In genomic region chrX:72038868-72039267, GRCh38 we compare ENCODE assay signal across 33 cellular contexts.
"Had no signal": no experiment of that assay in that cellular context is flagged by ENCODE, and none has a peak within 500 bp of the region (broad histone marks: within the 10 kb centered on the region; RNA-seq: fewer than 3 reads in every experiment).

No MANE protein-coding gene starts in this region.

- ATAC-seq: activated CD8-positive, alpha-beta T cell treated with anti-CD3 and anti-CD28 coated beads for 36 hours; activated naive CD4-positive, alpha-beta T cell treated with anti-CD3 and anti-CD28 coated beads, Interleukin-2, amount 50 U/mL, for 72 hours; activated T-cell treated with anti-CD3 and anti-CD28 coated beads, Interleukin-2, amount 50 U/mL, for 4 hours; activated T-cell treated with anti-CD3 and anti-CD28 coated beads, Interleukin-2, amount 50 U/mL, for 72 hours; activated T-helper 17 cell treated with anti-CD3 and anti-CD28 coated beads, Interleukin-2, amount 50 U/mL, for 72 hours; body of pancreas had no signal

- H3K27ac ChIP-seq: adrenal gland, body of pancreas, brain microvascular endothelial cell, breast epithelium, VCaP had no signal

- H3K36me3 ChIP-seq: adrenal gland, brain microvascular endothelial cell, breast epithelium had no signal

- FAIRE-seq: TTC549 had no signal

- H3K9me3 ChIP-seq: adrenal gland, body of pancreas had no signal

- H3K4me1 ChIP-seq: adrenal gland, body of pancreas, breast epithelium had no signal

- H3K4me3 ChIP-seq: adrenal gland, body of pancreas, breast epithelium had no signal

- DNase-seq: activated B cell treated with CpG ODN at 0.5 μM for 24 hours; activated CD4-positive, alpha-beta memory T cell treated with anti-CD3 and anti-CD28 coated beads for 36 hours; activated CD4-positive, alpha-beta T cell treated with anti-CD3 and anti-CD28 coated beads for 4 hours; activated CD4-positive, alpha-beta T cell treated with anti-CD3 and anti-CD28 coated beads, Interleukin-2, amount 10 ng/mL, durations not matched to agents 24 days and 14 days; activated CD4-positive, alpha-beta T cell treated with anti-CD3 and anti-CD28 coated beads, Interleukin-2, amount 50 U/mL, for 1 hour; activated CD4-positive, alpha-beta T cell treated with anti-CD3 and anti-CD28 coated beads, Interleukin-2, amount 50 U/mL, for 4 hours; activated CD4-positive, CD25-positive, alpha-beta regulatory T cell treated with anti-CD3 and anti-CD28 coated beads, Interleukin-2, amount 50 U/mL, for 72 hours; activated CD8-positive, alpha-beta memory T cell treated with anti-CD3 and anti-CD28 coated beads, Interleukin-2, amount 50 U/mL, for 4 hours; activated CD8-positive, alpha-beta T cell treated with anti-CD3 and anti-CD28 coated beads for 36 hours; activated effector memory CD4-positive, alpha-beta T cell treated with anti-CD3 and anti-CD28 coated beads, Interleukin-2, amount 50 U/mL, for 16 hours; activated gamma-delta T cell treated with Interleukin-2 at 50 U/mL for 16 hours; activated naive CD4-positive, alpha-beta T cell; activated naive CD4-positive, alpha-beta T cell treated with anti-CD3 and anti-CD28 coated beads for 36 hours; activated naive CD4-positive, alpha-beta T cell treated with anti-CD3 and anti-CD28 coated beads, Interleukin-2, amount 50 U/mL, for 16 hours; activated naive CD8-positive, alpha-beta T cell treated with anti-CD3 and anti-CD28 coated beads for 36 hours; activated T-cell treated with anti-CD3 and anti-CD28 coated beads for 4 hours; activated T-cell treated with anti-CD3 and anti-CD28 coated beads, Interleukin-2, amount 50 U/mL, for 1 hour; activated T-cell treated with anti-CD3 and anti-CD28 coated beads, Interleukin-2, amount 50 U/mL, for 4 hours; activated T-cell treated with anti-CD3 and anti-CD28 coated beads, Interleukin-2, amount 50 U/mL, for 72 hours; adrenal gland; amniotic stem cell; aorta; body of pancreas; brain microvascular endothelial cell; central memory CD4-positive, alpha-beta T cell; T-helper 1 cell; T-helper 2 cell; T-helper 9 cell had no signal

- H3K27me3 ChIP-seq: body of pancreas, brain microvascular endothelial cell had no signal
